1 cellular context compared by ENCODE assay signal in genomic region chr10:91005276-91005675, GRCh38.
TF ChIP-seq lines count a peak whose summit lies in the region.

No MANE protein-coding gene starts in this region.

TF ChIP-seq in GM12878, 131 proteins besides CTCF, POLR2A, EP300 and RAD21:
- TF ChIP-seq CBX5 (IDR thresholded peaks at IDR 0.05; ENCODE audit: low read depth) (0 out of 2 replicates have a peak, but pooled peaks have one; percentile 67), SKIL (IDR thresholded peaks at IDR 0.05; ENCODE audit: low read depth, poor library complexity, severe bottlenecking) (peak; percentile 7), RUNX3 (IDR thresholded peaks at IDR 0.05; ENCODE audit: low read length) (peak; percentile 38; the same call in 1 of the 2 replicates), BHLHE40 (IDR thresholded peaks at IDR 0.05; ENCODE audit: borderline replicate concordance in 1 of 2, low read depth in 2 of 2, low read length in 1 of 2) (peak; percentile 82 to 87), STAT3 (IDR thresholded peaks at IDR 0.05; ENCODE audit: low read depth, low read length) (0 out of 2 replicates have a peak, but pooled peaks have one; percentile 43), RELA (IDR thresholded peaks at IDR 0.05; ENCODE audit: borderline replicate concordance, partially characterized antibody) (peak; percentile 52), MEF2B (IDR thresholded peaks at IDR 0.05; ENCODE audit: partially characterized antibody, poor library complexity, severe bottlenecking) (peak; percentile 28), YY1 (IDR thresholded peaks at IDR 0.05; ENCODE audit: low read depth, low read length) (peak; percentile 67), MTA2 (IDR thresholded peaks at IDR 0.05; ENCODE audit: low read depth) (0 out of 2 replicates have a peak, but pooled peaks have one; percentile 10), ZNF687 (IDR thresholded peaks at IDR 0.05) (peak; percentile 92), ATF7 (IDR thresholded peaks at IDR 0.05; ENCODE audit: low read depth) (0 out of 2 replicates have a peak, but pooled peaks have one; percentile 38), RAD51 (IDR thresholded peaks at IDR 0.05) (peak; percentile 45; the same call in 1 of the 2 replicates)
- TF ChIP-seq, protein P1, sequence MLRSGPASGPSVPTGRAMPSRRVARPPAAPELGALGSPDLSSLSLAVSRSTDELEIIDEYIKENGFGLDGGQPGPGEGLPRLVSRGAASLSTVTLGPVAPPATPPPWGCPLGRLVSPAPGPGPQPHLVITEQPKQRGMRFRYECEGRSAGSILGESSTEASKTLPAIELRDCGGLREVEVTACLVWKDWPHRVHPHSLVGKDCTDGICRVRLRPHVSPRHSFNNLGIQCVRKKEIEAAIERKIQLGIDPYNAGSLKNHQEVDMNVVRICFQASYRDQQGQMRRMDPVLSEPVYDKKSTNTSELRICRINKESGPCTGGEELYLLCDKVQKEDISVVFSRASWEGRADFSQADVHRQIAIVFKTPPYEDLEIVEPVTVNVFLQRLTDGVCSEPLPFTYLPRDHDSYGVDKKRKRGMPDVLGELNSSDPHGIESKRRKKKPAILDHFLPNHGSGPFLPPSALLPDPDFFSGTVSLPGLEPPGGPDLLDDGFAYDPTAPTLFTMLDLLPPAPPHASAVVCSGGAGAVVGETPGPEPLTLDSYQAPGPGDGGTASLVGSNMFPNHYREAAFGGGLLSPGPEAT (IDR thresholded peaks at IDR 0.05; ENCODE audit: low read depth), result peak; percentile 66; the same call in 1 of the 2 replicates
